1 cellular context compared by ENCODE assay signal in the genomic region with DNA sequence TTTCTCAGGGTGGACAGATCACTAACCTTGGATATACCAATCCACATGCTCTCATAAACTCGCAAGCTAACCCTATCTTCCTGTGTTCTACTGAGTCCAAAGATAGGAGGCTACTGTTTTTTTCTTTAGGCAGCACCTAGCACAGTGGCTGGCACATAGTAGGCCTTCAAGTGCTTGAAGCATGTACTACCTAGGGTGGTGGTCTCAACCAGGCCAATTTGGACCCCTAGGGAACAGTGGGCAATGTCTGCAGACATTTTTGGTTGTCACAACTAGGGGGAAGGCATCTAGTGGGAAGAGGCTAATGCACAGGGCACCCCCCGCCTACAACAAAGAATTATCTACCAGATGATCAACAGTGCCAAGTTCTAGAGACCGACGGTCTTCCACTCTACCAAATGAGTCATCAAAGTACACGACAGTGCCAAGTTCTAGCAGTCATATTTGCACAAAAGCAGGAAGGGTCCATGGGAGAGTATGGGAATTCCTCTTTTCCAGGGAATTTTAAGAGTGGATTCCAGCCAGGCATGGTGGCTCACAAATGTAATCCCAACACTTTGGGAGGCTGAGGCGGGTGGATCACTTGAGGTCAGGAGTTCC.
TF ChIP-seq lines count a peak whose summit lies in the region.

No MANE protein-coding gene starts in this region.

TF ChIP-seq in A549, 52 proteins besides CTCF, POLR2A, EP300 and RAD21 (continued from another document):
- TF ChIP-seq NR3C1 (IDR thresholded peaks at IDR 0.05), result no peak
- TF ChIP-seq HEYL (CRISPR knock-in tag; IDR thresholded peaks at IDR 0.05), result no peak
- TF ChIP-seq FOSB (CRISPR knock-in tag; IDR thresholded peaks at IDR 0.05), result peak; percentile 16; the same call in 1 of the 2 replicates
- no peak for TF ChIP-seq KDM1A (IDR thresholded peaks at IDR 0.05; ENCODE audit: low read depth)
- TF ChIP-seq RNF2 (IDR thresholded peaks at IDR 0.05; ENCODE audit: borderline replicate concordance, low read depth), result no peak
- TF ChIP-seq CHD2 (IDR thresholded peaks at IDR 0.05; ENCODE audit: low read length, partially characterized antibody), result no peak
- TF ChIP-seq ATOH8 (CRISPR knock-in tag; IDR thresholded peaks at IDR 0.05; ENCODE audit: low read depth), result no peak
- TF ChIP-seq, protein P1, sequence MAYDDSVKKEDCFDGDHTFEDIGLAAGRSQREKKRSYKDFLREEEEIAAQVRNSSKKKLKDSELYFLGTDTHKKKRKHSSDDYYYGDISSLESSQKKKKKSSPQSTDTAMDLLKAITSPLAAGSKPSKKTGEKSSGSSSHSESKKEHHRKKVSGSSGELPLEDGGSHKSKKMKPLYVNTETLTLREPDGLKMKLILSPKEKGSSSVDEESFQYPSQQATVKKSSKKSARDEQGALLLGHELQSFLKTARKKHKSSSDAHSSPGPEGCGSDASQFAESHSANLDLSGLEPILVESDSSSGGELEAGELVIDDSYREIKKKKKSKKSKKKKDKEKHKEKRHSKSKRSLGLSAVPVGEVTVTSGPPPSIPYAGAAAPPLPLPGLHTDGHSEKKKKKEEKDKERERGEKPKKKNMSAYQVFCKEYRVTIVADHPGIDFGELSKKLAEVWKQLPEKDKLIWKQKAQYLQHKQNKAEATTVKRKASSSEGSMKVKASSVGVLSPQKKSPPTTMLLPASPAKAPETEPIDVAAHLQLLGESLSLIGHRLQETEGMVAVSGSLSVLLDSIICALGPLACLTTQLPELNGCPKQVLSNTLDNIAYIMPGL (CRISPR knock-in tag; IDR thresholded peaks at IDR 0.05; ENCODE audit: borderline replicate concordance), result no peak
- no peak for TF ChIP-seq NFE2L2 (conservative IDR thresholded peaks at IDR 0.05; ENCODE audit: low read length)
- no peak for TF ChIP-seq HES2 (IDR thresholded peaks at IDR 0.05)
- TF ChIP-seq RCOR1 (IDR thresholded peaks at IDR 0.05; ENCODE audit: low read depth, low read length), result no peak
- TF ChIP-seq E2F6 (IDR thresholded peaks at IDR 0.05; ENCODE audit: borderline replicate concordance, low read depth), result no peak; the same call in 1 of the 2 replicates
- no peak; the same call in 1 of the 2 replicates for TF ChIP-seq CHD4 (IDR thresholded peaks at IDR 0.05; ENCODE audit: borderline replicate concordance)
- TF ChIP-seq ZSCAN20 (CRISPR knock-in tag; IDR thresholded peaks at IDR 0.05), result no peak
- 0 out of 2 replicates have a peak, but pooled peaks have one; percentile 66 for TF ChIP-seq EHMT2 (IDR thresholded peaks at IDR 0.05; ENCODE audit: low read depth)
- no peak for TF ChIP-seq TP53 (CRISPR knock-in tag; IDR thresholded peaks at IDR 0.05)
- TF ChIP-seq HOXB5 (CRISPR knock-in tag; IDR thresholded peaks at IDR 0.05), result peak; percentile 80
- no peak for TF ChIP-seq RARB (CRISPR knock-in tag; IDR thresholded peaks at IDR 0.05)
- no peak for TF ChIP-seq ZC3H11A (IDR thresholded peaks at IDR 0.05)
- no peak for TF ChIP-seq KDM5A (IDR thresholded peaks at IDR 0.05)
- no peak for TF ChIP-seq USF2 (IDR thresholded peaks at IDR 0.05)
- peak; percentile 63; the same call in 1 of the 3 replicates for TF ChIP-seq BCL3 (IDR thresholded peaks at IDR 0.05)
- TF ChIP-seq MAZ (IDR thresholded peaks at IDR 0.05; ENCODE audit: borderline replicate concordance, low read depth, low read length), result no peak
- TF ChIP-seq CBX2 (IDR thresholded peaks at IDR 0.05; ENCODE audit: borderline replicate concordance, low read depth), result no peak
- TF ChIP-seq CEBPB (IDR thresholded peaks at IDR 0.05), result peak in 1 of 2 experiments; percentile 74; a peak in 2 of 4 replicates
- TF ChIP-seq EHF (CRISPR knock-in tag; IDR thresholded peaks at IDR 0.05), result peak; percentile 82
- no peak for TF ChIP-seq ZFP36 (IDR thresholded peaks at IDR 0.05; ENCODE audit: borderline replicate concordance, partially characterized antibody)
- no peak for TF ChIP-seq HOXB13 (CRISPR knock-in tag; IDR thresholded peaks at IDR 0.05; ENCODE audit: low read depth)
- TF ChIP-seq REST (IDR thresholded peaks at IDR 0.05), result no peak
- no peak for TF ChIP-seq RFX5 (IDR thresholded peaks at IDR 0.05)
- peak; percentile 67 to 74; a peak in 3 of 5 replicates for TF ChIP-seq JUN (IDR thresholded peaks at IDR 0.05)
- TF ChIP-seq NPAS2 (CRISPR knock-in tag; IDR thresholded peaks at IDR 0.05; ENCODE audit: borderline replicate concordance), result no peak
- no peak for TF ChIP-seq MYC (IDR thresholded peaks at IDR 0.05; ENCODE audit: borderline replicate concordance, low read length)
